ENCODE assay signal across 8 cellular contexts in the genomic region with DNA sequence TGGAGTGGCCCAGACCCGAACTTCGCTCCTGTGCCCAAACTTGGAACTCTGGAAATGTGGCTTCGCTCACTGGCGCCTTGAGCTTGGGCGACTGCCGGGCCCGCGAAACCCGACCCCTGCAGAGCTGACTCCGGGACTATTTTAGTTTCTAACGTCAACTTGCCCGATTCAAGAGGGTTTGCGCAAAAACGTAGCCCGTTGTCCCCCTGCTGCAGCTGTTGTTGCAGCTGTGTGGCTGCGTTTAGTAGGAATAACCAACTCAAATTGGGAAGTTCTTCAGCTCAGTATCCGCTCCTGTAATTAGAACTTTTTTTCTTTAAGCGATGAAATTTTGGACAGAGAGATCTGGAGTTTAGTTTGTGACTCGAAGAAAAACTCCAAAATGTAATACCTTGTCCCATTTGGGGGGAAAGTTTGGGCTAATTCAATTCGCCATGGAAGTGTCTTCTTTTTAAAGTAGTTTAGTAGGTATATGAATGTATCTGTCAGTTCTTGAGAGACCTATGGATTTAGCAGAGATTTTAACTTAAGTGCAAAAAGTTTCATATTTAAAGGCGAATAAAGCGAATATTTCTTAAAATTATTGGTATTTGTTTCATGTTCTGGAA. TPM values are rescaled to one million over a fixed set of nuclear protein-coding genes. Genes with fewer than 3 reads are reported as not detected.
A peak's percentile ranks its signal among the peaks of the same experiment; 100 is the strongest.
DNase-seq lines count a peak whose midpoint lies in the region; ATAC-seq, FAIRE-seq and TF ChIP-seq lines count a peak whose summit lies in the region.

No MANE protein-coding gene starts in this region.

- intact Hi-C loops in GM12878 (cut with micrococcal nuclease; ENCODE audit: unreplicated experiment): loop anchor here (5.0 to 10.0 kb wide), 4 partner anchors 266 to 676 kb away; a partner anchor contains a TSS

- 0 out of 2 replicates have a peak, but pooled peaks cover 4% of the 10 kb centered on the region for H4K20me1 ChIP-seq in GM12878 (ENCODE audit: control insufficient read depth, insufficient read depth)

- POLR2A ChIA-PET in GM12878 (lab: Charles Lee): interaction anchor here (0.6 to 3.2 kb wide), 16 partner anchors 8 to 358 kb away, joined by 3 to 15 read pairs (median 6); a partner anchor contains a TSS

- TF ChIP-seq EP300 in GM12878 (IDR thresholded peaks at IDR 0.05; ENCODE audit: borderline replicate concordance in 1 of 2, control insufficient read depth in 1 of 2, low read depth in 2 of 2, low read length in 2 of 2): 0 out of 4 replicates have a peak, but pooled peaks of 1 of the 2 experiments have one; percentile 5

- H3K4me2 ChIP-seq in GM12878 (ENCODE audit: control insufficient read depth, insufficient read depth): no peak overlapping the region; the same call in none of the 2 replicates

- under 1% methylated on average over 22 of the region's 22 CpGs for WGBS in GM12878 (ENCODE audit: insufficient coverage, insufficient replicate concordance, low lambda C conversion rate, missing lambda C conversion rate)

- H3K9ac ChIP-seq in GM12878 (ENCODE audit: control insufficient read depth, insufficient read depth, low read length): peak overlapping the region; percentile 97

- H3K27me3 ChIP-seq in GM12878 (replicated peaks in 1 of 2; ENCODE audit: control insufficient read depth in 2 of 2, insufficient read depth in 2 of 2, low read length in 1 of 2) (no peaks in the 10 kb centered on the region), thoracic aorta (replicated peaks; ENCODE audit: insufficient read depth) (no peaks in the 10 kb centered on the region)

- ATAC-seq in GM12878 (no peak), thoracic aorta (ENCODE audit: insufficient number of reproducible peaks, low FRiP score, low read depth) (no peak)

- no peak for TF ChIP-seq RAD21 in GM12878 (IDR thresholded peaks at IDR 0.05; ENCODE audit: insufficient read depth, low read depth, low read length)

- DNase-seq in GM12865 (ENCODE audit: low read depth): peak; percentile 56
- DNase-seq in M059J (ENCODE audit: low read depth): peak; percentile 40
- DNase-seq in GM12878 (ENCODE audit: low read depth, low spot score): no peak
- DNase-seq in left kidney (ENCODE audit: low read depth, low spot score): peak; percentile 84
- DNase-seq in thoracic aorta (ENCODE audit: low spot score): no peak
- no peak for DNase-seq in HuH-7.5 (ENCODE audit: low spot score)
- no peak for DNase-seq in NCI-H1048 (lab: John Stamatoyannopoulos, UW)
- DNase-seq in NCI-H1694 treated with DMSO at 0.1 percent for 48 hours (lab: John Stamatoyannopoulos, UW): no peak

- SMC1A ChIA-PET in GM12878 (lab: Charles Lee; ENCODE audit: uncharacterized antibody, unreplicated experiment): interaction anchor here (0.8 to 12.1 kb wide), 15 partner anchors 8 to 478 kb away, joined by 3 to 105 read pairs (median 12); no protein-coding TSS in a partner anchor

- H3K4me1 ChIP-seq in GM12878 (ENCODE audit: control insufficient read depth, insufficient read depth, low read length) (peaks cover 9% of the 10 kb centered on the region; the same call in 1 of the 2 replicates), thoracic aorta (ENCODE audit: control insufficient read depth in 1 of 2, low read depth in 2 of 2) (peaks cover 23 to 55% of the 10 kb centered on the region in 2 donors)

- H3K9me3 ChIP-seq in GM12878 (replicated peaks; ENCODE audit: control insufficient read depth, insufficient read depth, low read length): no peaks in the 10 kb centered on the region; the same call in 1 of the 3 replicates
- H3K9me3 ChIP-seq in thoracic aorta: no peaks in the 10 kb centered on the region

- no peak for TF ChIP-seq POLR2A in GM12878 (IDR thresholded peaks at IDR 0.05; ENCODE audit: low read depth, low read length)

- H3K27ac ChIP-seq in GM12878 (ENCODE audit: control insufficient read depth, insufficient read depth) (peak overlapping the region; percentile 95), thoracic aorta (peak overlapping the region; percentile 99 to 100)

- BruUV-seq in GM12878 (replicated peaks; lab: Mats Ljungman, UMichigan): no TSS peak

- TF ChIP-seq CTCF in GM12865 (IDR thresholded peaks at IDR 0.05; ENCODE audit: insufficient read depth, low read depth, low read length, missing control alignments) (no peak), GM12878 (IDR thresholded peaks at IDR 0.05 in 2 of 3, conservative IDR thresholded peaks at IDR 0.05 in 1 of 3; ENCODE audit: control insufficient read depth in 2 of 3, extremely low read depth in 1 of 3, insufficient read depth in 1 of 3, low read depth in 3 of 3, low read length in 3 of 3) (no peak), thoracic aorta (IDR thresholded peaks at IDR 0.05) (peak; percentile 3)

- H2AFZ ChIP-seq in GM12878 (ENCODE audit: control insufficient read depth, low read depth, low read length): no peak overlapping the region

- no peak for FAIRE-seq in GM12878 (lab: Jason Lieb, UNC)

- H3K4me3 ChIP-seq in GM12865 (ENCODE audit: low read depth, low read length) (peak overlapping the region; percentile 99), GM12878 (peak overlapping the region; percentile 91), thoracic aorta (peak overlapping the region; percentile 89)

- peaks cover 87% of the 10 kb centered on the region for H3K79me2 ChIP-seq in GM12878 (ENCODE audit: control insufficient read depth, insufficient read depth, low read length)

- in situ Hi-C loops in GM12878 (cut with MboI): loop anchor here (5.0 kb wide), 2 partner anchors 251 to 311 kb away; no protein-coding TSS in a partner anchor

- RAD21 ChIA-PET in GM12878 (lab: Charles Lee; ENCODE audit: unreplicated experiment): interaction anchor here (0.7 to 6.5 kb wide), 18 partner anchors 8 to 418 kb away, joined by 3 to 118 read pairs (median 19); no protein-coding TSS in a partner anchor

- CTCF ChIA-PET in GM12878 (lab: Yijun Ruan, JAX): interaction anchor here (0.9 to 7.1 kb wide), 11 partner anchors 13 to 314 kb away, joined by 3 to 99 read pairs (median 20); no protein-coding TSS in a partner anchor

- H3K36me3 ChIP-seq in GM12878 (ENCODE audit: control insufficient read depth in 2 of 2, insufficient read depth in 2 of 2, low read length in 1 of 2) (peaks cover 0 to 2% of the 10 kb centered on the region in 2 experiments; a peak in 2 of 4 replicates), thoracic aorta (peaks cover 5% of the 10 kb centered on the region)

RNA-seq across cellular contexts. Expression of a gene that starts 0.6 kb away (rescaled TPM):
- 810 and 944 TPM in 2 replicates for total RNA-seq in M059J (2014; rRNA removed; shearing (Covaris generic))
- total RNA-seq in GM12878 (2013; cell fraction: nucleolus; rRNA removed): 165 and 169 TPM in 2 replicates
- total RNA-seq in GM12878 (2014; rRNA removed) (861 and 946 TPM in 2 replicates), GM12878 (2014; rRNA removed; fragmentation: Illumina TruSeq; extraction: Trizol) (987 and 1,035 TPM in 2 replicates), GM12878 (2021) (488 and 498 TPM in 2 replicates), thoracic aorta (100 to 1,000 TPM; 451 to 800 TPM)
- 341 TPM for polyA plus RNA-seq in GM12878 (2011; ENCODE audit: low read depth)
- polyA plus RNA-seq in GM12878 (2011; rRNA removed) (567 and 783 TPM in 2 replicates), GM12878 (2014; fragmentation: Illumina TruSeq; extraction: Trizol) (851 and 1,149 TPM in 2 replicates), GM12878 (2014; fragmentation: Nextera tagmentation; extraction: Ambion mirVana) (1,000 to 10,000 TPM; 1,462 to 1,663 TPM), GM12878 (2014; rRNA removed) (687 and 704 TPM in 2 replicates), GM12878 (2016; fragmentation: Nextera tagmentation; extraction: Ambion mirVana) (1,000 to 10,000 TPM; 1,100 to 1,139 TPM)
- polyA plus RNA-seq in GM12878 (2011; cell fraction: cytosol; rRNA removed): 236 and 267 TPM in 2 replicates
- 194 and 245 TPM in 2 replicates for polyA plus RNA-seq in GM12878 (2011; cell fraction: nucleus; rRNA removed)
- 406 and 429 TPM in 2 replicates for polyA plus RNA-seq in GM12878 (2012)
- polyA minus RNA-seq in GM12878 (2011; rRNA and poly(A)+ RNA removed): 263 and 337 TPM in 2 replicates
- polyA minus RNA-seq in GM12878 (2011; cell fraction: cytosol; rRNA and poly(A)+ RNA removed): 92.0 and 93.1 TPM in 2 replicates
- 127 and 180 TPM in 2 replicates for polyA minus RNA-seq in GM12878 (2011; cell fraction: nucleus; rRNA and poly(A)+ RNA removed)

RNA-seq across cellular contexts. Expression of a gene that starts 13.8 kb away (rescaled TPM):
- 528 and 607 TPM in 2 replicates for total RNA-seq in M059J (2014; rRNA removed; shearing (Covaris generic))
- 26.4 and 26.9 TPM in 2 replicates for total RNA-seq in GM12878 (2013; cell fraction: nucleolus; rRNA removed)
- total RNA-seq in GM12878 (2014; rRNA removed) (235 and 266 TPM in 2 replicates), GM12878 (2014; rRNA removed; fragmentation: Illumina TruSeq; extraction: Trizol) (313 and 316 TPM in 2 replicates), GM12878 (2021) (179 and 195 TPM in 2 replicates), thoracic aorta (100 to 1,000 TPM; 208 to 328 TPM)
- polyA plus RNA-seq in GM12878 (2011; ENCODE audit: low read depth): 190 TPM
- polyA plus RNA-seq in GM12878 (2011; rRNA removed) (427 and 538 TPM in 2 replicates), GM12878 (2014; fragmentation: Illumina TruSeq; extraction: Trizol) (373 and 412 TPM in 2 replicates), GM12878 (2014; fragmentation: Nextera tagmentation; extraction: Ambion mirVana) (100 to 1,000 TPM; 662 to 739 TPM), GM12878 (2014; rRNA removed) (210 and 222 TPM in 2 replicates), GM12878 (2016; fragmentation: Nextera tagmentation; extraction: Ambion mirVana) (100 to 1,000 TPM; 466 to 475 TPM)
- polyA plus RNA-seq in GM12878 (2011; cell fraction: cytosol; rRNA removed): 256 and 267 TPM in 2 replicates
- polyA plus RNA-seq in GM12878 (2011; cell fraction: nucleus; rRNA removed): 119 and 141 TPM in 2 replicates
- 213 and 244 TPM in 2 replicates for polyA plus RNA-seq in GM12878 (2012)
- 153 and 181 TPM in 2 replicates for polyA minus RNA-seq in GM12878 (2011; rRNA and poly(A)+ RNA removed)
- 62.0 and 66.1 TPM in 2 replicates for polyA minus RNA-seq in GM12878 (2011; cell fraction: cytosol; rRNA and poly(A)+ RNA removed)
- polyA minus RNA-seq in GM12878 (2011; cell fraction: nucleus; rRNA and poly(A)+ RNA removed): 27.6 and 36.9 TPM in 2 replicates

RNA-seq across cellular contexts. Expression of a gene that starts 28.4 kb away (rescaled TPM):
- 0.10 TPM in 1 of 2 replicates, not detected in the other for total RNA-seq in M059J (2014; rRNA removed; shearing (Covaris generic))
- 24.7 and 31.7 TPM in 2 replicates for total RNA-seq in GM12878 (2013; cell fraction: nucleolus; rRNA removed)
- total RNA-seq in GM12878 (2014; rRNA removed): 0.49 and 0.62 TPM in 2 replicates
- 0.55 and 0.76 TPM in 2 replicates for total RNA-seq in GM12878 (2014; rRNA removed; fragmentation: Illumina TruSeq; extraction: Trizol)
- 1.0 and 1.1 TPM in 2 replicates for total RNA-seq in GM12878 (2021)
- 0.80 TPM for polyA plus RNA-seq in GM12878 (2011; ENCODE audit: low read depth)
- 0.27 and 0.53 TPM in 2 replicates for polyA plus RNA-seq in GM12878 (2011; rRNA removed)
- polyA plus RNA-seq in GM12878 (2011; cell fraction: cytosol; rRNA removed): 0.40 and 0.43 TPM in 2 replicates
- 0.56 and 2.3 TPM in 2 replicates for polyA plus RNA-seq in GM12878 (2011; cell fraction: nucleus; rRNA removed)
- 1.5 TPM in 2 replicates for polyA plus RNA-seq in GM12878 (2012)
- polyA plus RNA-seq in GM12878 (2014; fragmentation: Illumina TruSeq; extraction: Trizol): 0.43 and 0.54 TPM in 2 replicates
- under 1 TPM; 0.06 to 0.11 TPM for polyA plus RNA-seq in GM12878 (2014; fragmentation: Nextera tagmentation; extraction: Ambion mirVana)
- 0.60 and 1.4 TPM in 2 replicates for polyA plus RNA-seq in GM12878 (2014; rRNA removed)
- under 1 TPM; 0.51 to 0.62 TPM for polyA plus RNA-seq in GM12878 (2016; fragmentation: Nextera tagmentation; extraction: Ambion mirVana)
- polyA minus RNA-seq in GM12878 (2011; rRNA and poly(A)+ RNA removed): 0.37 and 0.88 TPM in 2 replicates
- 0.21 TPM in 1 of 2 replicates, not detected in the other for polyA minus RNA-seq in GM12878 (2011; cell fraction: cytosol; rRNA and poly(A)+ RNA removed)
- polyA minus RNA-seq in GM12878 (2011; cell fraction: nucleus; rRNA and poly(A)+ RNA removed): 0.57 and 0.85 TPM in 2 replicates
- 10 to 100 TPM; 16.1 to 27.2 TPM for total RNA-seq in thoracic aorta

Comparison
In these comparisons a context has a peak if more than half of its experiments do, and no peak if none do; other contexts are left out.
1. DNase-seq: peak in GM12865 (single experiment), M059J (single experiment) and left kidney (single experiment); none in GM12878 (single experiment), thoracic aorta (single experiment), HuH-7.5 (single experiment), NCI-H1048 (single experiment) and NCI-H1694 treated with DMSO at 0.1 percent for 48 hours (single experiment).
2. Peak in every context shown above with its lines, with median percentiles within 50 percentile points of each other: H3K4me3 ChIP-seq.